ENCODE assay signal across 12 cellular contexts in genomic region chr9:134371731-134372130, GRCh38. TPM values are rescaled to one million over a fixed set of nuclear protein-coding genes. Genes with fewer than 3 reads are reported as not detected.
DNase-seq lines count a peak whose midpoint lies in the region; ATAC-seq and TF ChIP-seq lines count a peak whose summit lies in the region.
"Had no signal": no experiment of that assay in that cellular context is flagged by ENCODE, and none has a peak within 500 bp of the region (broad histone marks: within the 10 kb centered on the region; RNA-seq: fewer than 3 reads in every experiment).

No MANE protein-coding gene starts in this region.

- intact Hi-C loops in esophagus muscularis mucosa (cut with DNase I), result loop anchor here (5.0 kb wide), 1 partner anchor 66 kb away; no protein-coding TSS in a partner anchor

- no peak for TF ChIP-seq POLR2A in esophagus muscularis mucosa (IDR thresholded peaks at IDR 0.05; ENCODE audit: low read depth)
- TF ChIP-seq POLR2A in tibial nerve (IDR thresholded peaks at IDR 0.05), result peak in 1 of 2 donors; percentile 30

- H3K27ac ChIP-seq in esophagus muscularis mucosa (replicated peaks in 1 of 4) (peak overlapping the region; percentile 89 to 97 (median 94)), tibial nerve (peak overlapping the region in 3 of 4 donors; percentile 24 to 96 (median 91))
- H3K27ac ChIP-seq: KMS-11 had no signal

- H3K9me3 Mint-ChIP-seq in stimulated activated memory B cell treated with anti-CD40 and anti-IgM and Interleukin-4, amounts not matched to agents 10 μg/mL and 1 μg/mL and 100 μg/mL, for 72 hours, result no peaks in the 10 kb centered on the region

- H3K27me3 Mint-ChIP-seq in stimulated activated memory B cell treated with anti-CD40 and anti-IgM and Interleukin-4, amounts not matched to agents 10 μg/mL and 1 μg/mL and 100 μg/mL, for 72 hours, result no peaks in the 10 kb centered on the region

- H3K4me1 ChIP-seq in esophagus muscularis mucosa (peaks cover 83 to 96% (median 95%) of the 10 kb centered on the region in 4 donors), tibial nerve (peaks cover 5 to 95% (median 89%) of the 10 kb centered on the region in 4 donors)

- H3K9me3 ChIP-seq in esophagus muscularis mucosa (no peaks in the 10 kb centered on the region), tibial nerve (no peaks in the 10 kb centered on the region)

- no peaks in the 10 kb centered on the region for H3K36me3 Mint-ChIP-seq in stimulated activated memory B cell treated with anti-CD40 and anti-IgM and Interleukin-4, amounts not matched to agents 10 μg/mL and 1 μg/mL and 100 μg/mL, for 72 hours

- TF ChIP-seq CTCF in esophagus muscularis mucosa (IDR thresholded peaks at IDR 0.05), result no peak
- TF ChIP-seq CTCF in tibial nerve (IDR thresholded peaks at IDR 0.05), result no peak

- DNase-seq in SIG-M5 (lab: John Stamatoyannopoulos, UW) (peak; percentile 42), esophagus muscularis mucosa (ENCODE audit: extremely low spot score) (no peak), midbrain (lab: John Stamatoyannopoulos, UW) (peak; percentile 39), tibial nerve (ENCODE audit: low spot score in 2 of 2) (peak; percentile 49 to 72), H4 (ENCODE audit: low spot score) (no peak), iPS-NIHi7 (ENCODE audit: extremely low spot score) (no peak)
- DNase-seq: DMS 273 treated with DMSO at 0.1 percent for 48 hours, NCI-H446 treated with DMSO at 0.1 percent for 48 hours, T-helper 1 cell had no signal

- H3K27ac Mint-ChIP-seq in stimulated activated memory B cell treated with anti-CD40 and anti-IgM and Interleukin-4, amounts not matched to agents 10 μg/mL and 1 μg/mL and 100 μg/mL, for 72 hours, result no peak overlapping the region

- H3K36me3 ChIP-seq in esophagus muscularis mucosa (no peaks in the 10 kb centered on the region), tibial nerve (no peaks in the 10 kb centered on the region)

- WGBS in esophagus muscularis mucosa, result 58% methylated on average over 2 of the region's 16 CpGs
- 70 to 83% methylated on average over 10 to 16 of the region's 16 CpGs for WGBS in tibial nerve, 2 donors

- H3K27me3 ChIP-seq in esophagus muscularis mucosa (no peaks in the 10 kb centered on the region), tibial nerve (no peaks in the 10 kb centered on the region)

- H3K4me3 Mint-ChIP-seq in stimulated activated memory B cell treated with anti-CD40 and anti-IgM and Interleukin-4, amounts not matched to agents 10 μg/mL and 1 μg/mL and 100 μg/mL, for 72 hours, result no peak overlapping the region

- H3K4me3 ChIP-seq in esophagus muscularis mucosa (no peak overlapping the region), tibial nerve (no peak overlapping the region)

- no peak for ATAC-seq in GM21526 (IDR thresholded peaks at IDR 0.05; ENCODE audit: low FRiP score, unreplicated experiment)
- no peak for ATAC-seq in stimulated activated memory B cell treated with anti-CD40 and anti-IgM and Interleukin-4, amounts not matched to agents 10 μg/mL and 1 μg/mL and 100 μg/mL, for 72 hours

- TF ChIP-seq EP300 in esophagus muscularis mucosa (IDR thresholded peaks at IDR 0.05) (no peak), tibial nerve (IDR thresholded peaks at IDR 0.05) (peak; percentile 68 to 85)

- peaks cover 31% of the 10 kb centered on the region for H3K4me1 Mint-ChIP-seq in stimulated activated memory B cell treated with anti-CD40 and anti-IgM and Interleukin-4, amounts not matched to agents 10 μg/mL and 1 μg/mL and 100 μg/mL, for 72 hours

RNA-seq across cellular contexts. Expression of gene RXRA, which starts 45.5 kb away (rescaled TPM):
- total RNA-seq in esophagus muscularis mucosa, result 10 to 100 TPM; 46.4 to 81.0 (median 63.7) TPM
- total RNA-seq in tibial nerve, result 10 to 100 TPM; 53.5 to 61.5 (median 56.5) TPM
- 11.2 and 12.8 TPM in 2 replicates for total RNA-seq in H4 (2014; rRNA removed; shearing (Covaris generic))

Comparison
In these comparisons a context has a peak if more than half of its experiments do, and no peak if none do; other contexts are left out.
1. DNase-seq: peak in SIG-M5 (single experiment), midbrain (single experiment) and tibial nerve (2 of 2); none in esophagus muscularis mucosa (single experiment), H4 (single experiment) and iPS-NIHi7 (single experiment).